16 cellular contexts compared by ENCODE assay signal in genomic region chr9:96086936-96087582, GRCh38.
DNase-seq lines count a peak whose midpoint lies in the region; ATAC-seq and TF ChIP-seq lines count a peak whose summit lies in the region.
"Had no signal": no experiment of that assay in that cellular context is flagged by ENCODE, and none has a peak within 500 bp of the region (broad histone marks: within the 10 kb centered on the region; RNA-seq: fewer than 3 reads in every experiment).

No MANE protein-coding gene starts in this region.

- H3K36me3 Mint-ChIP-seq in endodermal cell (ENCODE audit: low read depth) (no peaks in the 10 kb centered on the region), neural progenitor cell (no peaks in the 10 kb centered on the region)

- peak overlapping the region in 6 of 11 experiments; percentile 9 to 97 (median 26); a peak in 7 of 22 replicates for H3K4me2 ChIP-seq in BLaER1 treated with 17β-estradiol and CSF1 and Interleukin-3, amounts not matched to agents 10 nM and 100 nM
- peak overlapping the region; percentile 42 for H3K4me2 ChIP-seq in neural progenitor cell
- H3K4me2 ChIP-seq: KMS-11, SK-N-SH had no signal

- peaks cover 32 to 61% (median 47%) of the 10 kb centered on the region in 10 experiments for H3K4me1 ChIP-seq in BLaER1 treated with 17β-estradiol and CSF1 and Interleukin-3, amounts not matched to agents 10 nM and 100 nM
- peaks cover 18% of the 10 kb centered on the region for H3K4me1 ChIP-seq in HUES64 (ENCODE audit: insufficient read depth, low read length)
- H3K4me1 ChIP-seq in endodermal cell (ENCODE audit: control insufficient read depth, insufficient read depth, low read length): peaks cover 15% of the 10 kb centered on the region
- peaks cover 11% of the 10 kb centered on the region for H3K4me1 ChIP-seq in neural progenitor cell

- peaks cover 0 to 8% (median 0%) of the 10 kb centered on the region in 11 experiments; a peak in 2 of 22 replicates for H3K27me3 ChIP-seq in BLaER1 treated with 17β-estradiol and CSF1 and Interleukin-3, amounts not matched to agents 10 nM and 100 nM
- H3K27me3 ChIP-seq in HUES64 (ENCODE audit: insufficient read depth, low read length) (no peaks in the 10 kb centered on the region), endodermal cell (ENCODE audit: control insufficient read depth, insufficient read depth, low read length, poor library complexity, severe bottlenecking) (no peaks in the 10 kb centered on the region), neural progenitor cell (peaks cover 6% of the 10 kb centered on the region)

- H3K4me3 ChIP-seq in BLaER1 treated with 17β-estradiol and CSF1 and Interleukin-3, amounts not matched to agents 10 nM and 100 nM: no peak overlapping the region
- no peak overlapping the region for H3K4me3 ChIP-seq in HUES64 (ENCODE audit: low read length)
- H3K4me3 ChIP-seq in endodermal cell (ENCODE audit: low read length): peak overlapping the region; percentile 7
- no peak overlapping the region for H3K4me3 ChIP-seq in neural progenitor cell

- peaks cover 9% of the 10 kb centered on the region for H3K9me3 Mint-ChIP-seq in endodermal cell
- no peaks in the 10 kb centered on the region for H3K9me3 Mint-ChIP-seq in neural progenitor cell

- TF ChIP-seq CTCF in endodermal cell (conservative IDR thresholded peaks at IDR 0.05) (no peak), neural progenitor cell (IDR thresholded peaks at IDR 0.05) (no peak)

- ATAC-seq in left ventricle myocardium superior: no peak
- no peak for ATAC-seq in SK-N-SH treated with all-trans-retinoic acid at 6 μM for 48 hours
- ATAC-seq: PC-3 had no signal

- H3K9ac ChIP-seq in BLaER1 treated with 17β-estradiol and CSF1 and Interleukin-3, amounts not matched to agents 10 nM and 100 nM: no peak overlapping the region
- H3K9ac ChIP-seq in HUES64 (ENCODE audit: low read depth, low read length) (no peak overlapping the region), endodermal cell (ENCODE audit: extremely low read depth, low read length, poor library complexity, severe bottlenecking) (no peak overlapping the region), neural progenitor cell (no peak overlapping the region)
- H3K9ac ChIP-seq: KMS-11, SK-N-SH had no signal

- intact Hi-C loops in left ventricle myocardium superior (cut with micrococcal nuclease): no loop called here

- H3F3A ChIP-seq in neural progenitor cell (ENCODE audit: low read depth): peaks cover 5% of the 10 kb centered on the region

- peaks cover 0 to 23% (median 12%) of the 10 kb centered on the region in 11 experiments; a peak in 12 of 22 replicates for H3K9me3 ChIP-seq in BLaER1 treated with 17β-estradiol and CSF1 and Interleukin-3, amounts not matched to agents 10 nM and 100 nM (replicated peaks in 1 of 11)
- no peaks in the 10 kb centered on the region for H3K9me3 ChIP-seq in HUES64 (ENCODE audit: insufficient read depth, low read depth, low read length)
- peaks cover 6% of the 10 kb centered on the region for H3K9me3 ChIP-seq in endodermal cell (ENCODE audit: control insufficient read depth, low read length)
- no peaks in the 10 kb centered on the region for H3K9me3 ChIP-seq in neural progenitor cell (ENCODE audit: low read depth)
- H3K9me3 ChIP-seq: SK-N-SH had no signal

- H3K27ac ChIP-seq in BLaER1 treated with 17β-estradiol and CSF1 and Interleukin-3, amounts not matched to agents 10 nM and 100 nM: no peak overlapping the region
- peak overlapping the region; percentile 36; the same call in 1 of the 2 replicates for H3K27ac ChIP-seq in HUES64 (ENCODE audit: low read depth, low read length)
- H3K27ac ChIP-seq in endodermal cell (ENCODE audit: low read depth, low read length): peak overlapping the region; percentile 75
- H3K27ac ChIP-seq in neural progenitor cell: no peak overlapping the region
- H3K27ac ChIP-seq: C4-2B, KMS-11 had no signal

- no peaks in the 10 kb centered on the region for H3K79me2 ChIP-seq in neural progenitor cell (ENCODE audit: low read depth)

- H2AFZ ChIP-seq in neural progenitor cell (replicated peaks): peak overlapping the region; percentile 34

- H3K4me1 Mint-ChIP-seq in endodermal cell (peaks cover 21% of the 10 kb centered on the region), neural progenitor cell (peaks cover 6% of the 10 kb centered on the region)

- H3K27ac Mint-ChIP-seq in endodermal cell (peak overlapping the region; percentile 22), neural progenitor cell (no peak overlapping the region)

- H3K27me3 Mint-ChIP-seq in endodermal cell (ENCODE audit: insufficient read depth): no peaks in the 10 kb centered on the region
- peaks cover 5% of the 10 kb centered on the region for H3K27me3 Mint-ChIP-seq in neural progenitor cell (ENCODE audit: insufficient read depth, low read depth)

- H3K36me3 ChIP-seq in BLaER1 treated with 17β-estradiol and CSF1 and Interleukin-3, amounts not matched to agents 10 nM and 100 nM: no peaks in the 10 kb centered on the region
- H3K36me3 ChIP-seq in HUES64 (ENCODE audit: insufficient read depth, low read length) (no peaks in the 10 kb centered on the region), endodermal cell (ENCODE audit: control insufficient read depth, insufficient read depth, low read length) (no peaks in the 10 kb centered on the region), neural progenitor cell (no peaks in the 10 kb centered on the region)

- peak overlapping the region; percentile 15 for H3K4me3 Mint-ChIP-seq in endodermal cell
- H3K4me3 Mint-ChIP-seq in neural progenitor cell: no peak overlapping the region

- H4K20me1 ChIP-seq in BLaER1 treated with 17β-estradiol and CSF1 and Interleukin-3, amounts not matched to agents 10 nM and 100 nM: no peaks in the 10 kb centered on the region
- H4K20me1 ChIP-seq in neural progenitor cell (ENCODE audit: low read depth): no peaks in the 10 kb centered on the region

- DNase-seq in endodermal cell: peak; percentile 74
- DNase-seq in neural progenitor cell (ENCODE audit: low spot score): no peak
- no peak for DNase-seq in NOMO-1 (lab: John Stamatoyannopoulos, UW; ENCODE audit: unreplicated experiment in 2 of 2)
- no peak for DNase-seq in NCI-H187 (lab: John Stamatoyannopoulos, UW)
- DNase-seq in left ventricle myocardium superior: no peak
- DNase-seq: DMS79, NCI-H187 treated with DMSO at 0.1 percent for 48 hours, RPMI8226, SHP77 treated with DMSO at 0.1 percent for 48 hours, SK-N-SH had no signal

- WGBS in HUES64: 66% methylated on average over 16 of the region's 16 CpGs
- 70 to 79% methylated on average over 11 to 16 of the region's 16 CpGs for WGBS in endodermal cell (ENCODE audit: insufficient coverage in 1 of 2, insufficient read length in 1 of 2), 2 experiments

TF ChIP-seq in SK-N-SH treated with all-trans-retinoic acid at 6 μM for 48 hours, 23 proteins besides CTCF, POLR2A, EP300 and RAD21:
- no peak for TF ChIP-seq ZNF8 (CRISPR knock-in tag; IDR thresholded peaks at IDR 0.05)
- TF ChIP-seq OSR1 (CRISPR knock-in tag; IDR thresholded peaks at IDR 0.05): no peak
- TF ChIP-seq RARB (CRISPR knock-in tag; IDR thresholded peaks at IDR 0.05): no peak
- TF ChIP-seq POU6F1 (CRISPR knock-in tag; IDR thresholded peaks at IDR 0.05; ENCODE audit: borderline replicate concordance, low read depth): no peak
- TF ChIP-seq PPARA (CRISPR knock-in tag; IDR thresholded peaks at IDR 0.05; ENCODE audit: borderline replicate concordance): no peak

Comparison
In these comparisons a context has a peak if more than half of its experiments do, and no peak if none do; other contexts are left out.
1. H3K27ac ChIP-seq: peak in HUES64 (single experiment) and endodermal cell (single experiment); none in BLaER1 treated with 17β-estradiol and CSF1 and Interleukin-3, amounts not matched to agents 10 nM and 100 nM (0 of 11) and neural progenitor cell (single experiment).